8 cellular contexts compared by ENCODE assay signal in the genomic region with DNA sequence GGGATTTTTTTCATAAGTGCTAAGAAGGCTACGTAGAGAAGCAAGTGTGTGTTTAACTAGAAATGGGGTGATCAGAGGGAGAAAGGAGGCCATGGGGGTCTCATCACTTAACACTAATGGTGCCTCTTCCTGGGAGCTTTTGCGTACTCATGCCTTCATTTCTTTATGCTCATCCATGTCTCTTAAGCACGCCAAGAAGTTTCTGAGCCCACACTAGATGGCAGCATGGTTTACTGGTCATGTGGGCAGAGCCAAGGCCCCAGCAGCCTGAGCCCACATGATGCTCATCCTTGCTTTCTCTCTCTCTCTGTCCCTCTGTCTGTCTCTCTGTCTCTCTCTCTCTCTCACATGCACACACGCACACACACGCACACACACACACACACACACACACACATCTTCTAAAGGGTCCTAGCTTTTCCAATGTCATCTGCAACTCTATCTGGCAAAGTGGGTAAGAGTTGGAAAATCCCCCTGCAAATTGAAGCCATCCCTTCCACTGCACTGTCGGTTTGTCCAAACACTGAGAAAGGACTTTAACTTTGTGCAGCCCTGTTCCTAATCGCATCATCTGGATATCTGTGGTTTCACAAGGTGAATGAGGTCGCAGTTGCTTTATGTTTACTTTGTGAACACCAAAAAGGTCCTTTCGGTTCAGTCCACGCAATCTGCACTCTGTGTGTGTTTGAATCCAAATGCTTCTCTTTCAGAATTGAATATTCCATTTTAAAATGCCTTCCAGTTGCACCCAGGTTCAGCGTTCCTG.
A peak's percentile ranks its signal among the peaks of the same experiment; 100 is the strongest.
DNase-seq lines count a peak whose midpoint lies in the region; ATAC-seq, FAIRE-seq and TF ChIP-seq lines count a peak whose summit lies in the region.

No MANE protein-coding gene starts in this region.

- no peak overlapping the region for H3K27ac Mint-ChIP-seq in activated T-cell treated with anti-CD3 and anti-CD28 coated beads, Interleukin-2, amount 50 U/mL, for 72 hours

- CTCF ChIA-PET in GM12878 (lab: Yijun Ruan, JAX): interaction anchor here (0.5 to 1.7 kb wide), 4 partner anchors 8 to 139 kb away, joined by 3 to 7 read pairs (median 3); no protein-coding TSS in a partner anchor

- TF ChIP-seq CTCF in GM12878 (IDR thresholded peaks at IDR 0.05 in 2 of 3, conservative IDR thresholded peaks at IDR 0.05 in 1 of 3; ENCODE audit: control insufficient read depth in 2 of 3, extremely low read depth in 1 of 3, insufficient read depth in 1 of 3, low read depth in 3 of 3, low read length in 3 of 3): peak; percentile 32 to 50 (median 39); a peak in 5 of 6 replicates

- no peaks in the 10 kb centered on the region for H4K20me1 ChIP-seq in GM12878 (ENCODE audit: control insufficient read depth, insufficient read depth)

- no peaks in the 10 kb centered on the region for H3K27me3 ChIP-seq in GM12878 (replicated peaks in 1 of 2; ENCODE audit: control insufficient read depth in 2 of 2, insufficient read depth in 2 of 2, low read length in 1 of 2)

- H3K36me3 Mint-ChIP-seq in activated T-cell treated with anti-CD3 and anti-CD28 coated beads, Interleukin-2, amount 50 U/mL, for 4 hours (ENCODE audit: insufficient read depth): no peaks in the 10 kb centered on the region
- no peaks in the 10 kb centered on the region for H3K36me3 Mint-ChIP-seq in activated T-cell treated with anti-CD3 and anti-CD28 coated beads, Interleukin-2, amount 50 U/mL, for 72 hours (ENCODE audit: insufficient read depth in 2 of 2)

- H3K9me3 Mint-ChIP-seq in activated T-cell treated with anti-CD3 and anti-CD28 coated beads, Interleukin-2, amount 50 U/mL, for 4 hours: no peaks in the 10 kb centered on the region
- no peaks in the 10 kb centered on the region for H3K9me3 Mint-ChIP-seq in activated T-cell treated with anti-CD3 and anti-CD28 coated beads, Interleukin-2, amount 50 U/mL, for 72 hours

- no peak overlapping the region for H3K27ac ChIP-seq in GM12878 (ENCODE audit: control insufficient read depth, insufficient read depth)

- in situ Hi-C loops in GM12878 (cut with MboI): no loop called here

- ATAC-seq in GM19372 (IDR thresholded peaks at IDR 0.05; ENCODE audit: low read depth, unreplicated experiment): peak; percentile 75
- peak; percentile 84 for ATAC-seq in GM12878
- ATAC-seq in activated T-cell treated with anti-CD3 and anti-CD28 coated beads, Interleukin-2, amount 50 U/mL, for 4 hours: no peak
- no peak for ATAC-seq in activated T-cell treated with anti-CD3 and anti-CD28 coated beads, Interleukin-2, amount 50 U/mL, for 72 hours (replicated peaks in 1 of 2)

- no peak for TF ChIP-seq EP300 in GM12878 (IDR thresholded peaks at IDR 0.05; ENCODE audit: borderline replicate concordance in 1 of 2, control insufficient read depth in 1 of 2, low read depth in 2 of 2, low read length in 2 of 2)

- no peak overlapping the region for H2AFZ ChIP-seq in GM12878 (ENCODE audit: control insufficient read depth, low read depth, low read length)

- no peaks in the 10 kb centered on the region for H3K4me1 Mint-ChIP-seq in activated T-cell treated with anti-CD3 and anti-CD28 coated beads, Interleukin-2, amount 50 U/mL, for 4 hours (ENCODE audit: low read depth)
- no peaks in the 10 kb centered on the region for H3K4me1 Mint-ChIP-seq in activated T-cell treated with anti-CD3 and anti-CD28 coated beads, Interleukin-2, amount 50 U/mL, for 72 hours (ENCODE audit: low read depth)

- WGBS in GM12878 (ENCODE audit: insufficient coverage, insufficient replicate concordance, low lambda C conversion rate, missing lambda C conversion rate): 44% methylated on average over 11 of the region's 11 CpGs

- H3K4me1 ChIP-seq in GM12878 (ENCODE audit: control insufficient read depth, insufficient read depth, low read length): no peaks in the 10 kb centered on the region; the same call in 1 of the 2 replicates

- H3K4me3 Mint-ChIP-seq in activated T-cell treated with anti-CD3 and anti-CD28 coated beads, Interleukin-2, amount 50 U/mL, for 4 hours: no peak overlapping the region
- H3K4me3 Mint-ChIP-seq in activated T-cell treated with anti-CD3 and anti-CD28 coated beads, Interleukin-2, amount 50 U/mL, for 72 hours: no peak overlapping the region

- TF ChIP-seq POLR2A in GM12878 (IDR thresholded peaks at IDR 0.05; ENCODE audit: low read depth, low read length): no peak

- SMC1A ChIA-PET in GM12878 (lab: Charles Lee; ENCODE audit: uncharacterized antibody, unreplicated experiment): interaction anchor here (1.2 kb wide), 1 partner anchor 89 kb away, joined by 5 read pairs; no protein-coding TSS in a partner anchor

- no peaks in the 10 kb centered on the region for H3K36me3 ChIP-seq in GM12878 (ENCODE audit: control insufficient read depth in 2 of 2, insufficient read depth in 2 of 2, low read length in 1 of 2)

- no peak overlapping the region for H3K4me2 ChIP-seq in GM12878 (ENCODE audit: control insufficient read depth, insufficient read depth)

- H3K27me3 Mint-ChIP-seq in activated T-cell treated with anti-CD3 and anti-CD28 coated beads, Interleukin-2, amount 50 U/mL, for 4 hours (ENCODE audit: low read depth): no peaks in the 10 kb centered on the region
- H3K27me3 Mint-ChIP-seq in activated T-cell treated with anti-CD3 and anti-CD28 coated beads, Interleukin-2, amount 50 U/mL, for 72 hours (ENCODE audit: low read depth): no peaks in the 10 kb centered on the region

- peak; percentile 7 for FAIRE-seq in GM12878 (lab: Jason Lieb, UNC)

- H3K9me3 ChIP-seq in GM12878 (replicated peaks; ENCODE audit: control insufficient read depth, insufficient read depth, low read length): no peaks in the 10 kb centered on the region

- DNase-seq in C1 segment of cervical spinal cord (lab: John Stamatoyannopoulos, UW): peak in 8 of 14 donors; percentile 7 to 22 (median 18)
- peak; percentile 69 for DNase-seq in NAMALWA (ENCODE audit: low spot score)
- no peak for DNase-seq in GM12878 (ENCODE audit: low read depth, low spot score)
- peak; percentile 68 for DNase-seq in kidney glomerular epithelial cell (lab: John Stamatoyannopoulos, UW)
- no peak for DNase-seq in activated T-cell treated with anti-CD3 and anti-CD28 coated beads, Interleukin-2, amount 50 U/mL, for 4 hours
- no peak for DNase-seq in NOMO-1 treated with DMSO at 0.1 percent for 48 hours (lab: John Stamatoyannopoulos, UW; ENCODE audit: unreplicated experiment)
- DNase-seq in activated T-cell treated with anti-CD3 and anti-CD28 coated beads, Interleukin-2, amount 50 U/mL, for 72 hours: no peak

- intact Hi-C loops in GM12878 (cut with micrococcal nuclease; ENCODE audit: unreplicated experiment): loop anchor here (10.0 kb wide), 1 partner anchor 128 kb away; no protein-coding TSS in a partner anchor

- no TSS peak for BruUV-seq in GM12878 (replicated peaks; lab: Mats Ljungman, UMichigan)

- H3K4me3 ChIP-seq in GM12878: no peak overlapping the region

- no peak overlapping the region for H3K9ac ChIP-seq in GM12878 (ENCODE audit: control insufficient read depth, insufficient read depth, low read length)

- peak; percentile 40 for TF ChIP-seq RAD21 in GM12878 (IDR thresholded peaks at IDR 0.05; ENCODE audit: insufficient read depth, low read depth, low read length)

- POLR2A ChIA-PET in GM12878 (lab: Charles Lee): interaction anchor here (0.6 to 0.7 kb wide), 2 partner anchors 125 to 425 kb away, joined by 4 read pairs; no protein-coding TSS in a partner anchor

- no peaks in the 10 kb centered on the region for H3K79me2 ChIP-seq in GM12878 (ENCODE audit: control insufficient read depth, insufficient read depth, low read length)

- RAD21 ChIA-PET in GM12878 (lab: Charles Lee; ENCODE audit: unreplicated experiment): no interaction called here

TF ChIP-seq in GM12878, 131 proteins besides CTCF, POLR2A, EP300 and RAD21:
- TF ChIP-seq HDGF (IDR thresholded peaks at IDR 0.05) (0 out of 2 replicates have a peak, but pooled peaks have one; percentile 35), SMC3 (IDR thresholded peaks at IDR 0.05; ENCODE audit: borderline replicate concordance, low read length) (peak; percentile 13; the same call in 1 of the 2 replicates), USF1 (IDR thresholded peaks at IDR 0.05; ENCODE audit: borderline replicate concordance, extremely low read length, insufficient read depth, low read depth, low read length) (peak; percentile 47)
- TF ChIP-seq, protein P1, sequence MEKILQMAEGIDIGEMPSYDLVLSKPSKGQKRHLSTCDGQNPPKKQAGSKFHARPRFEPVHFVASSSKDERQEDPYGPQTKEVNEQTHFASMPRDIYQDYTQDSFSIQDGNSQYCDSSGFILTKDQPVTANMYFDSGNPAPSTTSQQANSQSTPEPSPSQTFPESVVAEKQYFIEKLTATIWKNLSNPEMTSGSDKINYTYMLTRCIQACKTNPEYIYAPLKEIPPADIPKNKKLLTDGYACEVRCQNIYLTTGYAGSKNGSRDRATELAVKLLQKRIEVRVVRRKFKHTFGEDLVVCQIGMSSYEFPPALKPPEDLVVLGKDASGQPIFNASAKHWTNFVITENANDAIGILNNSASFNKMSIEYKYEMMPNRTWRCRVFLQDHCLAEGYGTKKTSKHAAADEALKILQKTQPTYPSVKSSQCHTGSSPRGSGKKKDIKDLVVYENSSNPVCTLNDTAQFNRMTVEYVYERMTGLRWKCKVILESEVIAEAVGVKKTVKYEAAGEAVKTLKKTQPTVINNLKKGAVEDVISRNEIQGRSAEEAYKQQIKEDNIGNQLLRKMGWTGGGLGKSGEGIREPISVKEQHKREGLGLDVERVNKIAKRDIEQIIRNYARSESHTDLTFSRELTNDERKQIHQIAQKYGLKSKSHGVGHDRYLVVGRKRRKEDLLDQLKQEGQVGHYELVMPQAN (conservative IDR thresholded peaks at IDR 0.05): no peak

Comparison
In these comparisons a context has a peak if more than half of its experiments do, and no peak if none do; other contexts are left out.
1. DNase-seq: peak in C1 segment of cervical spinal cord (8 of 14), NAMALWA (single experiment) and kidney glomerular epithelial cell (single experiment); none in GM12878 (single experiment), activated T-cell treated with anti-CD3 and anti-CD28 coated beads, Interleukin-2, amount 50 U/mL, for 4 hours (single experiment), NOMO-1 treated with DMSO at 0.1 percent for 48 hours (single experiment) and activated T-cell treated with anti-CD3 and anti-CD28 coated beads, Interleukin-2, amount 50 U/mL, for 72 hours (0 of 2).
2. ATAC-seq: peak in GM19372 (single experiment) and GM12878 (single experiment); none in activated T-cell treated with anti-CD3 and anti-CD28 coated beads, Interleukin-2, amount 50 U/mL, for 4 hours (0 of 2) and activated T-cell treated with anti-CD3 and anti-CD28 coated beads, Interleukin-2, amount 50 U/mL, for 72 hours (0 of 2).